9 cellular contexts compared by ENCODE assay signal in the genomic region with DNA sequence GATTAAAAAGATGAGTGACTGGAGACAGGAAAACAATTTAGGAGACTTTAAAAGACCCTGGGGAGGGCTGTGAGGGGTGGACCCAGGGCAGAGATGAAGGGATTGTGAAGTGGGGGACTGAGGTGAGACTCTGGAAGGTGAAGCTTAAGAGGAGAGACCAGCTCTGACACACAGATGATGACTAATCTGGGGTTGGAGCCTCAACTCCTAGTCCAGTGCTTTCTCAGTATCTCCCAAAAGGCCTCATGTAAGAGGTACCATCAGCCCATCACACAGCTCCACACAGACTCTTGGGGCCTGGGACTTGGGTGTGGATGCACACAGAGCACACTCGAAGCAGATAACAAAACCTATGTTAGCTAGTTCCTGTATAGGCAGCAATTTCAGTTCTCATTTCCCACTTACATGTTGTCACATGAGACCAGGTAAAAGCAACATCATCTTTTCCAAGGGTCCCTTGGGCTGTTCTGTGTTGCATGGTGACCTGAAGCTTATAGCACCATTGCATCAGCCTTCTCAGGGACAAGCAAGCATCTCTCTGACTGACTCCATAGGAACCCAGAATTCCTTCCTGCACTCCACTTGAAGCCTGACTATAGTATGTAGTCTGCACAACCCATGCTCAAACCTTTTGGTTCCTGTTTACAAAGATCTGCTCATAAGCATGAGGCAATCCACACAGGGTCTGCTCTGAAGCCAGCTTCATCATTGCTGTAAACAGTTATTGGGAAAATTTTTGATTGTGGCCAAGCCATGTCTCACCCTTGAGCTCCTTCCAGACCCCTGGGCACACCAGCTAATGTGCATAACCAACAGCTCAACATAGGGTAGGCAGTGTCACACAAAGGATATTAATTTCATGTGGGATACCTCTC.
DNase-seq lines count a peak whose midpoint lies in the region; ATAC-seq and TF ChIP-seq lines count a peak whose summit lies in the region.
"Had no signal": no experiment of that assay in that cellular context is flagged by ENCODE, and none has a peak within 500 bp of the region (broad histone marks: within the 10 kb centered on the region; RNA-seq: fewer than 3 reads in every experiment).

No MANE protein-coding gene starts in this region.

- ATAC-seq in GM18868 (IDR thresholded peaks at IDR 0.05; ENCODE audit: unreplicated experiment) (peak; percentile 92), GM21576 (IDR thresholded peaks at IDR 0.05; ENCODE audit: unreplicated experiment) (peak; percentile 90), HG03442 (IDR thresholded peaks at IDR 0.05; ENCODE audit: unreplicated experiment) (peak; percentile 63), left lobe of liver (no peak)

- no peak for DNase-seq in glutamatergic neuron
- no peak for DNase-seq in NCI-H1092 (lab: John Stamatoyannopoulos, UW)
- DNase-seq in activated CD4-positive, alpha-beta T cell treated with anti-CD3 and anti-CD28 coated beads for 48 hours, result no peak
- no peak for DNase-seq in left lobe of liver (ENCODE audit: low spot score)
- no peak for DNase-seq in activated naive CD4-positive, alpha-beta T cell treated with anti-CD3 and anti-CD28 coated beads for 36 hours

- intact Hi-C loops in activated naive CD4-positive, alpha-beta T cell treated with anti-CD3 and anti-CD28 coated beads for 36 hours (cut with micrococcal nuclease), result no loop called here

- no peak overlapping the region for H3K4me3 Mint-ChIP-seq in glutamatergic neuron (ENCODE audit: unreplicated experiment)
- H3K4me3 Mint-ChIP-seq in activated naive CD4-positive, alpha-beta T cell treated with anti-CD3 and anti-CD28 coated beads for 36 hours, result no peak overlapping the region
- H3K4me3 Mint-ChIP-seq: type B pancreatic cell had no signal

- CTCF ChIA-PET in activated naive CD4-positive, alpha-beta T cell treated with anti-CD3 and anti-CD28 coated beads for 36 hours (lab: Charles Lee), result interaction anchor here (1.1 kb wide), 1 partner anchor 14 kb away, joined by 3 read pairs; no protein-coding TSS in a partner anchor

- peak overlapping the region; percentile 87 for H3K27ac Mint-ChIP-seq in glutamatergic neuron (ENCODE audit: unreplicated experiment)
- H3K27ac Mint-ChIP-seq in activated naive CD4-positive, alpha-beta T cell treated with anti-CD3 and anti-CD28 coated beads for 36 hours, result no peak overlapping the region
- H3K27ac Mint-ChIP-seq: type B pancreatic cell had no signal

- H3K4me1 Mint-ChIP-seq in glutamatergic neuron (ENCODE audit: low read depth, unreplicated experiment), result peaks cover 61% of the 10 kb centered on the region
- H3K4me1 Mint-ChIP-seq in activated naive CD4-positive, alpha-beta T cell treated with anti-CD3 and anti-CD28 coated beads for 36 hours (ENCODE audit: low read depth), result peaks cover 7% of the 10 kb centered on the region

- H3K36me3 Mint-ChIP-seq in glutamatergic neuron (ENCODE audit: unreplicated experiment), result peaks cover 5% of the 10 kb centered on the region
- H3K36me3 Mint-ChIP-seq in activated naive CD4-positive, alpha-beta T cell treated with anti-CD3 and anti-CD28 coated beads for 36 hours (ENCODE audit: low read depth), result no peaks in the 10 kb centered on the region
- H3K36me3 Mint-ChIP-seq: type B pancreatic cell had no signal

- H3K27me3 Mint-ChIP-seq in glutamatergic neuron (ENCODE audit: unreplicated experiment), result peaks cover 8% of the 10 kb centered on the region
- no peaks in the 10 kb centered on the region for H3K27me3 Mint-ChIP-seq in activated naive CD4-positive, alpha-beta T cell treated with anti-CD3 and anti-CD28 coated beads for 36 hours (ENCODE audit: low read depth)
- H3K27me3 Mint-ChIP-seq: type B pancreatic cell had no signal

- no peak for TF ChIP-seq CTCF in glutamatergic neuron (IDR thresholded peaks at IDR 0.05; ENCODE audit: partially characterized antibody, unreplicated experiment)

- H3K9me3 Mint-ChIP-seq in glutamatergic neuron (ENCODE audit: unreplicated experiment), result peaks cover 17% of the 10 kb centered on the region
- H3K9me3 Mint-ChIP-seq in activated naive CD4-positive, alpha-beta T cell treated with anti-CD3 and anti-CD28 coated beads for 36 hours, result no peaks in the 10 kb centered on the region
